ENCODE assay signal across 1 cellular context in genomic region chr20:8132015-8132631, GRCh38.
TF ChIP-seq lines count a peak whose summit lies in the region.

PLCB1 (plus strand) TSS chr20:8132266; CDS start chr20:8132652, 386 bp downstream.

TF ChIP-seq in HepG2, 621 proteins besides CTCF, POLR2A, EP300 and RAD21 (continued from another document and continues in another):
- TF ChIP-seq IRF9 (CRISPR knock-in tag; IDR thresholded peaks at IDR 0.05; ENCODE audit: borderline replicate concordance) (peak; percentile 69; the same call in 1 of the 2 replicates), SNRNP70 (IDR thresholded peaks at IDR 0.05; ENCODE audit: low read depth, low read length) (no peak), RFX3 (CRISPR knock-in tag; IDR thresholded peaks at IDR 0.05) (0 out of 2 replicates have a peak, but pooled peaks have one; percentile 24), FOXK1 (CRISPR knock-in tag; IDR thresholded peaks at IDR 0.05; ENCODE audit: borderline replicate concordance, low read depth) (peak; percentile 76; the same call in 1 of the 2 replicates), ZNF768 (CRISPR knock-in tag; IDR thresholded peaks at IDR 0.05) (peak; percentile 28; the same call in 1 of the 2 replicates), MAX (IDR thresholded peaks at IDR 0.05) (peak; percentile 70; the same call in 1 of the 2 replicates), ZNF230 (CRISPR knock-in tag; IDR thresholded peaks at IDR 0.05) (no peak), SCMH1 (CRISPR knock-in tag; IDR thresholded peaks at IDR 0.05; ENCODE audit: borderline replicate concordance) (no peak), ZNF660 (CRISPR knock-in tag; IDR thresholded peaks at IDR 0.05; ENCODE audit: borderline replicate concordance, low read depth) (no peak), MED13 (CRISPR knock-in tag; IDR thresholded peaks at IDR 0.05) (no peak; the same call in 1 of the 2 replicates), ISL2 (CRISPR knock-in tag; IDR thresholded peaks at IDR 0.05) (peak; percentile 11; the same call in 1 of the 2 replicates), THRA (CRISPR knock-in tag; IDR thresholded peaks at IDR 0.05; ENCODE audit: borderline replicate concordance) (peak; percentile 78), RARG (CRISPR knock-in tag; IDR thresholded peaks at IDR 0.05; ENCODE audit: low read depth) (no peak), ZFP1 (CRISPR knock-in tag; IDR thresholded peaks at IDR 0.05) (no peak), HNRNPLL (IDR thresholded peaks at IDR 0.05; ENCODE audit: low read depth, low read length, poor library complexity, severe bottlenecking) (peak; percentile 57), SIX1 (CRISPR knock-in tag; IDR thresholded peaks at IDR 0.05; ENCODE audit: borderline replicate concordance) (no peak), ZNF607 (CRISPR knock-in tag; IDR thresholded peaks at IDR 0.05; ENCODE audit: borderline replicate concordance) (0 out of 2 replicates have a peak, but pooled peaks have one; percentile 33), ZIK1 (CRISPR knock-in tag; IDR thresholded peaks at IDR 0.05; ENCODE audit: borderline replicate concordance, low read depth) (peak; percentile 91), E2F5 (CRISPR knock-in tag; conservative IDR thresholded peaks at IDR 0.05) (no peak), ZNF383 (CRISPR knock-in tag; IDR thresholded peaks at IDR 0.05; ENCODE audit: borderline replicate concordance) (no peak), KLF16 (CRISPR knock-in tag; IDR thresholded peaks at IDR 0.05) (peak in 1 of 2 experiments; percentile 76; a peak in 2 of 4 replicates), HDAC1 (CRISPR knock-in tag; IDR thresholded peaks at IDR 0.05) (peak; percentile 66; the same call in 1 of the 2 replicates), ZNF879 (CRISPR knock-in tag; IDR thresholded peaks at IDR 0.05) (no peak), AGO2 (optimal IDR thresholded peaks at IDR 0.05; ENCODE audit: low read depth, low read length) (peak; percentile 87), ETV6 (CRISPR knock-in tag; conservative IDR thresholded peaks at IDR 0.05) (no peak), ZNF558 (CRISPR knock-in tag; IDR thresholded peaks at IDR 0.05; ENCODE audit: borderline replicate concordance) (no peak), NFKB2 (CRISPR knock-in tag; IDR thresholded peaks at IDR 0.05; ENCODE audit: borderline replicate concordance) (peak; percentile 72; the same call in 1 of the 2 replicates), ZNF574 (CRISPR knock-in tag; IDR thresholded peaks at IDR 0.05) (peak; percentile 80; the same call in 1 of the 2 replicates), TAF15 (IDR thresholded peaks at IDR 0.05; ENCODE audit: low read depth, low read length, poor library complexity, severe bottlenecking) (no peak), TCF12 (IDR thresholded peaks at IDR 0.05) (no peak), TCF12 (CRISPR knock-in tag; IDR thresholded peaks at IDR 0.05) (0 out of 2 replicates have a peak, but pooled peaks have one; percentile 5), RXRB (CRISPR knock-in tag; IDR thresholded peaks at IDR 0.05; ENCODE audit: borderline replicate concordance) (peak; percentile 70), ZNF569 (CRISPR knock-in tag; IDR thresholded peaks at IDR 0.05; ENCODE audit: borderline replicate concordance) (no peak), KLF12 (CRISPR knock-in tag; IDR thresholded peaks at IDR 0.05; ENCODE audit: borderline replicate concordance) (no peak), ZNF292 (CRISPR knock-in tag; IDR thresholded peaks at IDR 0.05; ENCODE audit: borderline replicate concordance, low read depth) (peak; percentile 85), ZNF280D (CRISPR knock-in tag; IDR thresholded peaks at IDR 0.05) (no peak; the same call in 1 of the 2 replicates), MNT (IDR thresholded peaks at IDR 0.05) (no peak), ZNF576 (CRISPR knock-in tag; IDR thresholded peaks at IDR 0.05) (no peak), ZNF777 (CRISPR knock-in tag; IDR thresholded peaks at IDR 0.05) (no peak; the same call in 1 of the 2 replicates), STAG1 (CRISPR knock-in tag; IDR thresholded peaks at IDR 0.05) (peak; percentile 96), KLF13 (CRISPR knock-in tag; IDR thresholded peaks at IDR 0.05) (no peak), IRF2 (CRISPR knock-in tag; IDR thresholded peaks at IDR 0.05) (peak; percentile 90), ZNF124 (CRISPR knock-in tag; IDR thresholded peaks at IDR 0.05) (peak; percentile 69; the same call in 1 of the 2 replicates), CSRNP2 (CRISPR knock-in tag; conservative IDR thresholded peaks at IDR 0.05; ENCODE audit: low read depth) (no peak), NPAS2 (CRISPR knock-in tag; IDR thresholded peaks at IDR 0.05; ENCODE audit: borderline replicate concordance) (no peak), LRRFIP1 (CRISPR knock-in tag; conservative IDR thresholded peaks at IDR 0.05) (no peak), CENPBD1 (CRISPR knock-in tag; IDR thresholded peaks at IDR 0.05; ENCODE audit: borderline replicate concordance, low read depth) (no peak), FOXP1 (IDR thresholded peaks at IDR 0.05) (no peak), FOXP1 (CRISPR knock-in tag; IDR thresholded peaks at IDR 0.05) (no peak; the same call in 1 of the 2 replicates), RXRA (CRISPR knock-in tag; IDR thresholded peaks at IDR 0.05) (peak; percentile 82; the same call in 1 of the 2 replicates), KDM1A (CRISPR knock-in tag; IDR thresholded peaks at IDR 0.05) (no peak), RARA (CRISPR knock-in tag; IDR thresholded peaks at IDR 0.05) (peak; percentile 78), ZNF335 (CRISPR knock-in tag; IDR thresholded peaks at IDR 0.05) (peak; percentile 54; the same call in 1 of the 2 replicates), ZNF382 (CRISPR knock-in tag; IDR thresholded peaks at IDR 0.05; ENCODE audit: borderline replicate concordance) (no peak)
